In the genomic region with DNA sequence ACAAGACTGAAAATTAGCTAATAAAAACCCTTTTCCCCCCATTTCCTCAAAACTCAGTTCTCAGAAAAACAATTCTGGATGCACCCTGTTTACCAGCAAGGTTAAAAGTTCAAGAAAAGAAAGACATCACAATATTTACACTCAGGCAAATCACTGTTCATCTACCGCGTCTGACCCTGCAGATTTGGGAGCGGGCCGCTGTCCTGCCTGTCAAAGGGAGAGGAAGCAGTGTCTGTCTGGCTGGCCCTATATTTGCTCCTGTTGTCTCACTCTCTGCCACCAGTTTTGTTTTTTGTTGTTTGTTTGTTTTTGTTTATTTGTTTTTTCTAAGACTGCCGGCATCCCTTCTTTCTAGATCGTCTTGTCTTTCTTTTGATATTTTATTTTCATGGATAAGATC, we compare ENCODE assay signal across 7 cellular contexts.
DNase-seq lines count a peak whose midpoint lies in the region; ATAC-seq lines count a peak whose summit lies in the region.
"Not testable (repeated sequence)": the region's sequence is repeated elsewhere in the genome, so short reads cannot be mapped to it uniquely, and the experiment has no call there.

No MANE protein-coding gene starts in this region.

- intact Hi-C loops in activated CD4-positive, alpha-beta T cell treated with anti-CD3 and anti-CD28 coated beads, Interleukin-2, amount 10 ng/mL, durations not matched to agents 24 days and 14 days (cut with micrococcal nuclease); dendritic cell treated with granulocyte-macrophage colony-stimulating factor and Interleukin-4, amounts not matched to agents 40 ng/mL and 50 ng/mL, for 4 days (cut with micrococcal nuclease): not testable (repeated sequence)

- H3K4me3 ChIP-seq in CD4-positive, CD25-positive, alpha-beta regulatory T cell (ENCODE audit: low read depth, low read length) = peak overlapping the region; percentile 41

- not testable (repeated sequence) for H3K27me3 ChIP-seq in CD4-positive, CD25-positive, alpha-beta regulatory T cell (ENCODE audit: control insufficient read depth, insufficient read depth, low read length)

- DNase-seq in CD4-positive, CD25-positive, alpha-beta regulatory T cell; activated CD4-positive, alpha-beta T cell treated with anti-CD3 and anti-CD28 coated beads, Interleukin-2, amount 10 ng/mL, durations not matched to agents 24 days and 14 days; activated CD8-positive, alpha-beta memory T cell treated with anti-CD3 and anti-CD28 coated beads, Interleukin-2, amount 10 ng/mL, durations not matched to agents 7 days and 5 days: not testable (repeated sequence)
- peak; percentile 72 for DNase-seq in activated effector memory CD4-positive, alpha-beta T cell treated with anti-CD3 and anti-CD28 coated beads, Interleukin-2, amount 50 U/mL, for 16 hours

- CTCF ChIA-PET in activated CD8-positive, alpha-beta memory T cell treated with anti-CD3 and anti-CD28 coated beads, Interleukin-2, amount 10 ng/mL, durations not matched to agents 7 days and 5 days (lab: Charles Lee) = not testable (repeated sequence)

- H3K27ac Mint-ChIP-seq in CD4-positive, CD25-positive, alpha-beta regulatory T cell = peak overlapping the region in 2 of 3 donors; percentile 18 to 25
- peak overlapping the region; percentile 73 for H3K27ac Mint-ChIP-seq in activated CD4-positive, alpha-beta T cell treated with anti-CD3 and anti-CD28 coated beads, Interleukin-2, amount 10 ng/mL, durations not matched to agents 24 days and 14 days
- H3K27ac Mint-ChIP-seq in activated CD8-positive, alpha-beta memory T cell treated with anti-CD3 and anti-CD28 coated beads, Interleukin-2, amount 10 ng/mL, durations not matched to agents 7 days and 5 days = not testable (repeated sequence)
- H3K27ac Mint-ChIP-seq in activated naive CD8-positive, alpha-beta T cell = peak overlapping the region; percentile 77
- peak overlapping the region; percentile 45 for H3K27ac Mint-ChIP-seq in dendritic cell treated with granulocyte-macrophage colony-stimulating factor and Interleukin-4, amounts not matched to agents 40 ng/mL and 50 ng/mL, for 4 days
- peak overlapping the region; percentile 68 for H3K27ac Mint-ChIP-seq in stimulated activated naive CD8-positive, alpha-beta T cell treated with anti-CD3 and anti-CD28 coated beads, Interleukin-15, Interleukin-2, amounts not matched to agents 100 ng/mL and 50 ng/mL, for 24 hours

- not testable (repeated sequence) for H3K9me3 ChIP-seq in CD4-positive, CD25-positive, alpha-beta regulatory T cell (ENCODE audit: control insufficient read depth in 2 of 2, low read length in 2 of 2)

- not testable (repeated sequence) for H3K4me1 ChIP-seq in CD4-positive, CD25-positive, alpha-beta regulatory T cell (ENCODE audit: control insufficient read depth, insufficient read depth, low read length, poor library complexity, severe bottlenecking)

- not testable (repeated sequence) for H3K27me3 Mint-ChIP-seq in CD4-positive, CD25-positive, alpha-beta regulatory T cell; activated CD4-positive, alpha-beta T cell treated with anti-CD3 and anti-CD28 coated beads, Interleukin-2, amount 10 ng/mL, durations not matched to agents 24 days and 14 days; activated CD8-positive, alpha-beta memory T cell treated with anti-CD3 and anti-CD28 coated beads, Interleukin-2, amount 10 ng/mL, durations not matched to agents 7 days and 5 days; activated naive CD8-positive, alpha-beta T cell; dendritic cell treated with granulocyte-macrophage colony-stimulating factor and Interleukin-4, amounts not matched to agents 40 ng/mL and 50 ng/mL, for 4 days; stimulated activated naive CD8-positive, alpha-beta T cell treated with anti-CD3 and anti-CD28 coated beads, Interleukin-15, Interleukin-2, amounts not matched to agents 100 ng/mL and 50 ng/mL, for 24 hours

- not testable (repeated sequence) for H3K9me3 Mint-ChIP-seq in CD4-positive, CD25-positive, alpha-beta regulatory T cell; activated CD4-positive, alpha-beta T cell treated with anti-CD3 and anti-CD28 coated beads, Interleukin-2, amount 10 ng/mL, durations not matched to agents 24 days and 14 days; activated CD8-positive, alpha-beta memory T cell treated with anti-CD3 and anti-CD28 coated beads, Interleukin-2, amount 10 ng/mL, durations not matched to agents 7 days and 5 days (ENCODE audit: low read depth); activated naive CD8-positive, alpha-beta T cell (ENCODE audit: low read depth); dendritic cell treated with granulocyte-macrophage colony-stimulating factor and Interleukin-4, amounts not matched to agents 40 ng/mL and 50 ng/mL, for 4 days; stimulated activated naive CD8-positive, alpha-beta T cell treated with anti-CD3 and anti-CD28 coated beads, Interleukin-15, Interleukin-2, amounts not matched to agents 100 ng/mL and 50 ng/mL, for 24 hours

- peaks cover 0 to 22% (median 5%) of the 10 kb centered on the region in 4 donors for H3K4me1 Mint-ChIP-seq in CD4-positive, CD25-positive, alpha-beta regulatory T cell
- H3K4me1 Mint-ChIP-seq in activated CD4-positive, alpha-beta T cell treated with anti-CD3 and anti-CD28 coated beads, Interleukin-2, amount 10 ng/mL, durations not matched to agents 24 days and 14 days = peaks cover 21% of the 10 kb centered on the region
- peaks cover 14% of the 10 kb centered on the region for H3K4me1 Mint-ChIP-seq in activated CD8-positive, alpha-beta memory T cell treated with anti-CD3 and anti-CD28 coated beads, Interleukin-2, amount 10 ng/mL, durations not matched to agents 7 days and 5 days
- peaks cover 16% of the 10 kb centered on the region for H3K4me1 Mint-ChIP-seq in activated naive CD8-positive, alpha-beta T cell (ENCODE audit: low read depth)
- H3K4me1 Mint-ChIP-seq in dendritic cell treated with granulocyte-macrophage colony-stimulating factor and Interleukin-4, amounts not matched to agents 40 ng/mL and 50 ng/mL, for 4 days (ENCODE audit: low read depth) = peaks cover 24% of the 10 kb centered on the region
- H3K4me1 Mint-ChIP-seq in stimulated activated naive CD8-positive, alpha-beta T cell treated with anti-CD3 and anti-CD28 coated beads, Interleukin-15, Interleukin-2, amounts not matched to agents 100 ng/mL and 50 ng/mL, for 24 hours (ENCODE audit: low read depth) = peaks cover 20% of the 10 kb centered on the region

- H3K36me3 ChIP-seq in CD4-positive, CD25-positive, alpha-beta regulatory T cell (ENCODE audit: control insufficient read depth, insufficient read depth, low read length) = not testable (repeated sequence)

- H3K4me3 Mint-ChIP-seq in CD4-positive, CD25-positive, alpha-beta regulatory T cell = peak overlapping the region in 1 of 4 donors; percentile 38
- H3K4me3 Mint-ChIP-seq in activated CD4-positive, alpha-beta T cell treated with anti-CD3 and anti-CD28 coated beads, Interleukin-2, amount 10 ng/mL, durations not matched to agents 24 days and 14 days; dendritic cell treated with granulocyte-macrophage colony-stimulating factor and Interleukin-4, amounts not matched to agents 40 ng/mL and 50 ng/mL, for 4 days: not testable (repeated sequence)
- peak overlapping the region; percentile 2 for H3K4me3 Mint-ChIP-seq in activated CD8-positive, alpha-beta memory T cell treated with anti-CD3 and anti-CD28 coated beads, Interleukin-2, amount 10 ng/mL, durations not matched to agents 7 days and 5 days
- H3K4me3 Mint-ChIP-seq in activated naive CD8-positive, alpha-beta T cell = peak overlapping the region; percentile 73
- peak overlapping the region; percentile 54 for H3K4me3 Mint-ChIP-seq in stimulated activated naive CD8-positive, alpha-beta T cell treated with anti-CD3 and anti-CD28 coated beads, Interleukin-15, Interleukin-2, amounts not matched to agents 100 ng/mL and 50 ng/mL, for 24 hours

- H3K36me3 Mint-ChIP-seq in CD4-positive, CD25-positive, alpha-beta regulatory T cell; activated CD8-positive, alpha-beta memory T cell treated with anti-CD3 and anti-CD28 coated beads, Interleukin-2, amount 10 ng/mL, durations not matched to agents 7 days and 5 days; activated naive CD8-positive, alpha-beta T cell; dendritic cell treated with granulocyte-macrophage colony-stimulating factor and Interleukin-4, amounts not matched to agents 40 ng/mL and 50 ng/mL, for 4 days (ENCODE audit: low read depth); stimulated activated naive CD8-positive, alpha-beta T cell treated with anti-CD3 and anti-CD28 coated beads, Interleukin-15, Interleukin-2, amounts not matched to agents 100 ng/mL and 50 ng/mL, for 24 hours (ENCODE audit: low read depth): not testable (repeated sequence)
- H3K36me3 Mint-ChIP-seq in activated CD4-positive, alpha-beta T cell treated with anti-CD3 and anti-CD28 coated beads, Interleukin-2, amount 10 ng/mL, durations not matched to agents 24 days and 14 days (ENCODE audit: low read depth) = peaks cover 16% of the 10 kb centered on the region

- ATAC-seq in CD4-positive, CD25-positive, alpha-beta regulatory T cell (ENCODE audit: low read depth in 2 of 2) = peak; percentile 7 to 22
- not testable (repeated sequence) for ATAC-seq in activated CD8-positive, alpha-beta memory T cell treated with anti-CD3 and anti-CD28 coated beads, Interleukin-2, amount 10 ng/mL, durations not matched to agents 7 days and 5 days

- not testable (repeated sequence) for H3K27ac ChIP-seq in CD4-positive, CD25-positive, alpha-beta regulatory T cell (ENCODE audit: insufficient read depth, low read length, poor library complexity, severe bottlenecking)
